8 cellular contexts compared by ENCODE assay signal in the genomic region with DNA sequence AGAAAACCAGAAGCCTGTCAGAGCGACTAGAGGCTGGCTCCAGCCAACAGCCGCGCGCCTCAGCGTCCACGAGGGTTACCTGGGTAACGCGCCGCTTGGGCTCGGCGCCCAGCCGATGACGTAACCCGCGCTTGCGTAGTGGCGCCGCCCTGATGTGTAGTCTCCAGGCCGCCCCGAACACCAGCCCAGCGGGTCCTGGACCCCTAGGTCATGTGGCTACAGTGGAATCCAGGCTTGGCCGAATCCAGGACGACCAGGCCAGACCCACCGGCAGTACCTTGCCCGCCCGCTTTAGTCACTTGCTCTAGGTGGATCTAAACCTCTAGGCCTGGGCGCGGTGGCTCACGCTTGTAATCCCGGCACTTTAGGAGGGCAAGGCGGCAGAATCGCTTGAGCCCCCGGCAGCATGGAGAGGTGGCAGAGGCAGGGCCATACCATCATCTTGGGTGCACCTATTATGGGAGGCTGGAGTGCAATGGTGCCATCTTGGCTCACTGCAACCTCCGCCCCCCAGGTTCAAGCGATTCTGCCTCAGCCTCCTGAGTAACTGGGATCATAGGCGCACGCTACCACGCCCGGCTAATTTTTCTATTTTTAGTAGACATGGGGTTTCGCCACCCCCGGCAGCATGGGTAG. TPM values are rescaled to one million over a fixed set of nuclear protein-coding genes. Genes with fewer than 3 reads are reported as not detected.
DNase-seq lines count a peak whose midpoint lies in the region; ATAC-seq and TF ChIP-seq lines count a peak whose summit lies in the region.

No MANE protein-coding gene starts in this region.

- no peaks in the 10 kb centered on the region for H3K27me3 ChIP-seq in ovary

- H3K4me1 ChIP-seq in ovary (ENCODE audit: insufficient read depth), result no peaks in the 10 kb centered on the region

- intact Hi-C loops in head of caudate nucleus (cut with DNase I) (no loop called here), ovary (cut with DNase I) (loop anchor here in 1 of 4 donors (10.0 kb wide), 1 partner anchor 145 kb away; the partner anchor contains the start of gene ZNF329)

- DNase-seq in COLO829 (ENCODE audit: low spot score) (peak; percentile 34), head of caudate nucleus (peak; percentile 88 to 97 (median 94)), ovary (peak; percentile 76 to 87 (median 83)), ureter (ENCODE audit: low spot score) (peak; percentile 91), KBM-7 (no peak)
- peak; percentile 90 for DNase-seq in activated naive CD8-positive, alpha-beta T cell treated with anti-CD3 and anti-CD28 coated beads for 36 hours

- peak overlapping the region; percentile 86 for H3K4me3 Mint-ChIP-seq in activated naive CD8-positive, alpha-beta T cell treated with anti-CD3 and anti-CD28 coated beads for 36 hours

- no peak for TF ChIP-seq CTCF in ovary (IDR thresholded peaks at IDR 0.05)

- no peaks in the 10 kb centered on the region for H3K36me3 ChIP-seq in ovary

- in situ Hi-C loops in KBM-7 (cut with MboI; ENCODE audit: low pct_unique_long_range_greater_than_20kb, low sequenced_read_pairs), result no loop called here

- H3K4me3 ChIP-seq in ovary, result peak overlapping the region; percentile 35

- peak; percentile 37 for TF ChIP-seq POLR2A in ovary (IDR thresholded peaks at IDR 0.05)

- WGBS in ovary, 3 donors, result 12 to 48% (median 15%) methylated on average over 13 to 41 of the region's 41 CpGs

- no peak for TF ChIP-seq EP300 in ovary (IDR thresholded peaks at IDR 0.05)

- peaks cover 10% of the 10 kb centered on the region for H3K4me1 Mint-ChIP-seq in activated naive CD8-positive, alpha-beta T cell treated with anti-CD3 and anti-CD28 coated beads for 36 hours

- no peak overlapping the region for H3K27ac ChIP-seq in ovary

- H3K36me3 Mint-ChIP-seq in activated naive CD8-positive, alpha-beta T cell treated with anti-CD3 and anti-CD28 coated beads for 36 hours, result peaks cover 46% of the 10 kb centered on the region

- peak overlapping the region; percentile 86 for H3K27ac Mint-ChIP-seq in activated naive CD8-positive, alpha-beta T cell treated with anti-CD3 and anti-CD28 coated beads for 36 hours

- peaks cover 0 to 28% of the 10 kb centered on the region in 2 donors for H3K9me3 ChIP-seq in ovary

- ATAC-seq in HG03103 (IDR thresholded peaks at IDR 0.05; ENCODE audit: low read depth, unreplicated experiment), result peak; percentile 71

- H3K9me3 Mint-ChIP-seq in activated naive CD8-positive, alpha-beta T cell treated with anti-CD3 and anti-CD28 coated beads for 36 hours, result peaks cover 38% of the 10 kb centered on the region

- H3K27me3 Mint-ChIP-seq in activated naive CD8-positive, alpha-beta T cell treated with anti-CD3 and anti-CD28 coated beads for 36 hours, result peaks cover 9% of the 10 kb centered on the region

TF ChIP-seq in PFSK-1, 5 proteins besides CTCF, POLR2A, EP300 and RAD21:
- TF ChIP-seq FOXP2 (optimal IDR thresholded peaks at IDR 0.05; ENCODE audit: borderline replicate concordance, extremely low read depth, extremely low read length, insufficient read depth) (no peak), POLR2AphosphoS5 (IDR thresholded peaks at IDR 0.05; ENCODE audit: low read depth, low read length) (peak; percentile 23; the same call in 1 of the 2 replicates)

RNA-seq across cellular contexts. Expression of gene ZNF606, which starts 7.2 kb away (rescaled TPM):
- polyA plus RNA-seq in PFSK-1 (2012; ENCODE audit: insufficient read length, low read depth), result 2.9 TPM
- 1 to 10 TPM; 6.9 to 7.0 TPM for total RNA-seq in activated naive CD8-positive, alpha-beta T cell treated with anti-CD3 and anti-CD28 coated beads for 36 hours
- total RNA-seq in ovary (10 to 100 TPM; 13.4 to 38.1 (median 28.0) TPM), ureter (28.1 TPM)
- polyA plus RNA-seq in ovary, result 10 to 100 TPM in 1 of 2 donors, 1 to 10 TPM in 1; 7.3 to 14.5 TPM

RNA-seq across cellular contexts. Expression of gene ZSCAN1, which starts 24.0 kb away (rescaled TPM):
- polyA plus RNA-seq in PFSK-1 (2012; ENCODE audit: insufficient read length, low read depth), result not detected
- not detected for total RNA-seq in activated naive CD8-positive, alpha-beta T cell treated with anti-CD3 and anti-CD28 coated beads for 36 hours
- 1 to 10 TPM in 1 of 7 donors, under 1 TPM in 4, not detected in 2; 0.54 to 2.6 (median 0.78) TPM for total RNA-seq in ovary
- polyA plus RNA-seq in ovary, result under 1 TPM in 1 of 2 donors, not detected in 1; 0.38 TPM
- total RNA-seq in ureter, result 2.3 TPM

RNA-seq across cellular contexts. Expression of gene C19orf18, which starts 35.5 kb away (rescaled TPM):
- not detected for polyA plus RNA-seq in PFSK-1 (2012; ENCODE audit: insufficient read length, low read depth)
- total RNA-seq in activated naive CD8-positive, alpha-beta T cell treated with anti-CD3 and anti-CD28 coated beads for 36 hours, result not detected
- 1 to 10 TPM in 5 of 7 donors, under 1 TPM in 2; 0.36 to 2.4 (median 1.4) TPM for total RNA-seq in ovary
- 1 to 10 TPM in 1 of 2 donors, under 1 TPM in 1; 0.62 to 1.3 TPM for polyA plus RNA-seq in ovary
- total RNA-seq in ureter, result 2.2 TPM

RNA-seq across cellular contexts. Expression of gene ZNF135, which starts 49.3 kb away (rescaled TPM):
- polyA plus RNA-seq in PFSK-1 (2012; ENCODE audit: insufficient read length, low read depth), result not detected
- total RNA-seq in activated naive CD8-positive, alpha-beta T cell treated with anti-CD3 and anti-CD28 coated beads for 36 hours, result 1 to 10 TPM; 2.4 to 2.5 TPM
- total RNA-seq in ovary (10 to 100 TPM in 6 of 7 donors, 1 to 10 TPM in 1; 9.0 to 17.5 (median 15.7) TPM), ureter (14.1 TPM)
- 10 to 100 TPM; 11.4 to 12.0 TPM for polyA plus RNA-seq in ovary
